11 cellular contexts compared by ENCODE assay signal in genomic region chr9:95266649-95267048, GRCh38. TPM values are rescaled to one million over a fixed set of nuclear protein-coding genes. Genes with fewer than 3 reads are reported as not detected.
DNase-seq lines count a peak whose midpoint lies in the region; ATAC-seq and TF ChIP-seq lines count a peak whose summit lies in the region.
"Had no signal": no experiment of that assay in that cellular context is flagged by ENCODE, and none has a peak within 500 bp of the region (broad histone marks: within the 10 kb centered on the region; RNA-seq: fewer than 3 reads in every experiment).

No MANE protein-coding gene starts in this region.

- H3F3A ChIP-seq in Loucy (ENCODE audit: low read depth), result no peaks in the 10 kb centered on the region

- peak overlapping the region; percentile 51 for H3K4me2 ChIP-seq in Loucy (ENCODE audit: low read depth, low read length, poor library complexity, severe bottlenecking)
- H3K4me2 ChIP-seq: PC-9 had no signal

- H3K36me3 ChIP-seq in Loucy (ENCODE audit: insufficient read depth, low read length), result no peaks in the 10 kb centered on the region

- peaks cover 37% of the 10 kb centered on the region for H3K79me2 ChIP-seq in Loucy (ENCODE audit: insufficient read depth, low read length)

- no peak for DNase-seq in stimulated activated naive CD8-positive, alpha-beta T cell treated with anti-CD3 and anti-CD28 coated beads, Interleukin-15, Interleukin-2, amounts not matched to agents 100 U/mL and 50 U/mL, for 24 hours
- no peak for DNase-seq in DMS114 treated with DMSO at 0.1 percent for 48 hours (lab: John Stamatoyannopoulos, UW; ENCODE audit: unreplicated experiment)
- DNase-seq in HCEC 1CT, result no peak
- no peak for DNase-seq in immature natural killer cell
- DNase-seq in anterior cingulate cortex (lab: John Stamatoyannopoulos, UW), result no peak
- DNase-seq: NCI-H1105 treated with DMSO at 0.1 percent for 48 hours; PC-9; stimulated activated CD4-positive, alpha-beta T cell treated with anti-CD3 and anti-CD28 coated beads, Interleukin-15, amount 100 ng/mL, for 24 hours had no signal

- TF ChIP-seq CTCF in Loucy (conservative IDR thresholded peaks at IDR 0.05; ENCODE audit: low read length), result no peak

- H3K4me1 Mint-ChIP-seq in stimulated activated naive CD8-positive, alpha-beta T cell treated with anti-CD3 and anti-CD28 coated beads, Interleukin-15, Interleukin-2, amounts not matched to agents 100 ng/mL and 50 ng/mL, for 24 hours (ENCODE audit: low read depth), result peaks cover 23% of the 10 kb centered on the region
- H3K4me1 Mint-ChIP-seq in immature natural killer cell, result peaks cover 0 to 4% of the 10 kb centered on the region in 2 donors

- H3K4me1 ChIP-seq in Loucy (ENCODE audit: insufficient read depth, low read length, poor library complexity, severe bottlenecking), result peaks cover 33% of the 10 kb centered on the region

- H3K4me3 ChIP-seq in Loucy (ENCODE audit: low read length, poor library complexity, severe bottlenecking), result peak overlapping the region; percentile 33
- H3K4me3 ChIP-seq: PC-9 had no signal

- peak overlapping the region; percentile 66 for H3K27ac Mint-ChIP-seq in stimulated activated naive CD8-positive, alpha-beta T cell treated with anti-CD3 and anti-CD28 coated beads, Interleukin-15, Interleukin-2, amounts not matched to agents 100 ng/mL and 50 ng/mL, for 24 hours
- H3K27ac Mint-ChIP-seq in immature natural killer cell, result peak overlapping the region in 1 of 6 donors; percentile 1

- no peak for ATAC-seq in stimulated activated naive CD8-positive, alpha-beta T cell treated with anti-CD3 and anti-CD28 coated beads, Interleukin-15, Interleukin-2, amounts not matched to agents 100 U/mL and 50 U/mL, for 24 hours
- peak; percentile 76 for ATAC-seq in HG02610 (IDR thresholded peaks at IDR 0.05; ENCODE audit: unreplicated experiment)

- no peak overlapping the region for H3K4me3 Mint-ChIP-seq in stimulated activated naive CD8-positive, alpha-beta T cell treated with anti-CD3 and anti-CD28 coated beads, Interleukin-15, Interleukin-2, amounts not matched to agents 100 ng/mL and 50 ng/mL, for 24 hours
- no peak overlapping the region for H3K4me3 Mint-ChIP-seq in immature natural killer cell

- no peak overlapping the region for H2AFZ ChIP-seq in Loucy (ENCODE audit: low read length)
- H2AFZ ChIP-seq: PC-9 had no signal

- no peaks in the 10 kb centered on the region for H3K9me3 ChIP-seq in Loucy (ENCODE audit: insufficient read depth, low read depth, low read length)

- H3K27me3 ChIP-seq in Loucy (ENCODE audit: insufficient read depth, low read length, poor library complexity, severe bottlenecking), result no peaks in the 10 kb centered on the region

- H3K27me3 Mint-ChIP-seq in stimulated activated naive CD8-positive, alpha-beta T cell treated with anti-CD3 and anti-CD28 coated beads, Interleukin-15, Interleukin-2, amounts not matched to agents 100 ng/mL and 50 ng/mL, for 24 hours, result no peaks in the 10 kb centered on the region
- H3K27me3 Mint-ChIP-seq in immature natural killer cell (ENCODE audit: low read depth in 3 of 3), result peaks cover 0 to 2% (median 2%) of the 10 kb centered on the region in 3 donors

- no peaks in the 10 kb centered on the region for H3K9me3 Mint-ChIP-seq in stimulated activated naive CD8-positive, alpha-beta T cell treated with anti-CD3 and anti-CD28 coated beads, Interleukin-15, Interleukin-2, amounts not matched to agents 100 ng/mL and 50 ng/mL, for 24 hours
- no peaks in the 10 kb centered on the region for H3K9me3 Mint-ChIP-seq in immature natural killer cell

- H3K9me2 ChIP-seq in Loucy (replicated peaks; ENCODE audit: low read depth, low read length), result no peaks in the 10 kb centered on the region

- H4K20me1 ChIP-seq in Loucy (ENCODE audit: insufficient read depth, low read length, poor library complexity, severe bottlenecking), result no peaks in the 10 kb centered on the region

- no peaks in the 10 kb centered on the region for H3K36me3 Mint-ChIP-seq in stimulated activated naive CD8-positive, alpha-beta T cell treated with anti-CD3 and anti-CD28 coated beads, Interleukin-15, Interleukin-2, amounts not matched to agents 100 ng/mL and 50 ng/mL, for 24 hours (ENCODE audit: low read depth)
- H3K36me3 Mint-ChIP-seq in immature natural killer cell, result no peaks in the 10 kb centered on the region

- H3K9ac ChIP-seq in Loucy (ENCODE audit: low read depth, low read length, poor library complexity, severe bottlenecking), result no peak overlapping the region

RNA-seq across cellular contexts. Expression of gene FANCC, which starts 50.9 kb away (rescaled TPM):
- 1 to 10 TPM; 2.4 to 3.4 (median 3.3) TPM for polyA plus RNA-seq in immature natural killer cell
